Comparison of ENCODE assay signal across 13 cellular contexts in genomic region chr1:150109567-150109966, GRCh38. TPM values are rescaled to one million over a fixed set of nuclear protein-coding genes. Genes with fewer than 3 reads are reported as not detected.
DNase-seq lines count a peak whose midpoint lies in the region; ATAC-seq and TF ChIP-seq lines count a peak whose summit lies in the region.
"Had no signal": no experiment of that assay in that cellular context is flagged by ENCODE, and none has a peak within 500 bp of the region (broad histone marks: within the 10 kb centered on the region; RNA-seq: fewer than 3 reads in every experiment).

No MANE protein-coding gene starts in this region.

- DNase-seq in stimulated activated CD4-positive, alpha-beta T cell treated with anti-CD3 and anti-CD28 coated beads, Interleukin-15, amount 100 ng/mL, for 24 hours, result peak; percentile 5
- DNase-seq in stimulated activated CD4-positive, alpha-beta T cell treated with anti-CD3 and anti-CD28 coated beads, Interleukin-4, amount 100 ng/mL, for 24 hours, result no peak
- no peak for DNase-seq in activated CD8-positive, alpha-beta T cell treated with anti-CD3 and anti-CD28 coated beads for 36 hours
- DNase-seq in medulla oblongata (ENCODE audit: extremely low spot score) (peak; percentile 9), NCI-H69 (lab: John Stamatoyannopoulos, UW) (no peak), T1000 (lab: John Stamatoyannopoulos, UW) (no peak), GDM1 (lab: John Stamatoyannopoulos, UW) (no peak), germinal center (ENCODE audit: low spot score) (no peak)
- DNase-seq: AML-193, head of caudate nucleus, left colon, NCI-H1092, NCI-H524 had no signal

- H3K27ac Mint-ChIP-seq in activated CD8-positive, alpha-beta T cell treated with anti-CD3 and anti-CD28 coated beads for 36 hours, result peak overlapping the region; percentile 85

- H3K9me3 Mint-ChIP-seq in activated CD8-positive, alpha-beta T cell treated with anti-CD3 and anti-CD28 coated beads for 36 hours, result peaks cover 3% of the 10 kb centered on the region

- H3K27me3 Mint-ChIP-seq in activated CD8-positive, alpha-beta T cell treated with anti-CD3 and anti-CD28 coated beads for 36 hours, result no peaks in the 10 kb centered on the region

- H3K4me3 Mint-ChIP-seq in activated CD8-positive, alpha-beta T cell treated with anti-CD3 and anti-CD28 coated beads for 36 hours, result peak overlapping the region; percentile 42

- peaks cover 64% of the 10 kb centered on the region for H3K4me1 Mint-ChIP-seq in activated CD8-positive, alpha-beta T cell treated with anti-CD3 and anti-CD28 coated beads for 36 hours (ENCODE audit: low read depth)

- TF ChIP-seq CTCF in activated CD8-positive, alpha-beta T cell treated with anti-CD3 and anti-CD28 coated beads for 36 hours (IDR thresholded peaks at IDR 0.05), result no peak

- ATAC-seq in activated CD8-positive, alpha-beta T cell treated with anti-CD3 and anti-CD28 coated beads for 36 hours, result peak; percentile 77
- ATAC-seq: left colon had no signal

- CTCF ChIA-PET in activated CD8-positive, alpha-beta T cell treated with anti-CD3 and anti-CD28 coated beads for 36 hours (lab: Charles Lee), result interaction anchor here (0.9 to 1.7 kb wide), 3 partner anchors 9 to 60 kb away, joined by 3 read pairs; no protein-coding TSS in a partner anchor

- H3K36me3 Mint-ChIP-seq in activated CD8-positive, alpha-beta T cell treated with anti-CD3 and anti-CD28 coated beads for 36 hours (ENCODE audit: low read depth), result peaks cover 22% of the 10 kb centered on the region

- POLR2A ChIA-PET in activated CD8-positive, alpha-beta T cell treated with anti-CD3 and anti-CD28 coated beads for 36 hours (lab: Charles Lee), result interaction anchor here (1.6 kb wide), 1 partner anchor 42 kb away, joined by 6 read pairs; the partner anchor contains the start of gene VPS45

- intact Hi-C loops in activated CD8-positive, alpha-beta T cell treated with anti-CD3 and anti-CD28 coated beads for 36 hours (cut with micrococcal nuclease), result no loop called here

RNA-seq across cellular contexts. Expression of gene PLEKHO1, which starts 40.1 kb away (rescaled TPM):
- 10 to 100 TPM; 18.2 to 19.0 TPM for total RNA-seq in activated CD8-positive, alpha-beta T cell treated with anti-CD3 and anti-CD28 coated beads for 36 hours

RNA-seq across cellular contexts. Expression of gene VPS45, which starts 42.0 kb away (rescaled TPM):
- total RNA-seq in activated CD8-positive, alpha-beta T cell treated with anti-CD3 and anti-CD28 coated beads for 36 hours, result 10 to 100 TPM; 19.4 to 22.8 TPM

Comparison
In these comparisons a context has a peak if more than half of its experiments do, and no peak if none do; other contexts are left out.
1. DNase-seq: peak in stimulated activated CD4-positive, alpha-beta T cell treated with anti-CD3 and anti-CD28 coated beads, Interleukin-15, amount 100 ng/mL, for 24 hours (single experiment) and medulla oblongata (single experiment); none in stimulated activated CD4-positive, alpha-beta T cell treated with anti-CD3 and anti-CD28 coated beads, Interleukin-4, amount 100 ng/mL, for 24 hours (single experiment), activated CD8-positive, alpha-beta T cell treated with anti-CD3 and anti-CD28 coated beads for 36 hours (single experiment), NCI-H69 (single experiment), T1000 (single experiment), GDM1 (single experiment) and germinal center (single experiment).